Comparison of ENCODE assay signal across 22 cellular contexts in genomic region chr4:115121351-115122043, GRCh38. TPM values are rescaled to one million over a fixed set of nuclear protein-coding genes. Genes with fewer than 3 reads are reported as not detected.
"Had no signal": no experiment of that assay in that cellular context is flagged by ENCODE, and none has a peak within 500 bp of the region (broad histone marks: within the 10 kb centered on the region; RNA-seq: fewer than 3 reads in every experiment).

No MANE protein-coding gene starts in this region.

- H3K4me3 ChIP-seq: breast epithelium, right atrium auricular region, thyroid gland had no signal

- H3K36me3 Mint-ChIP-seq: activated CD4-positive, alpha-beta memory T cell treated with anti-CD3 and anti-CD28 coated beads for 36 hours; activated CD8-positive, alpha-beta memory T cell treated with anti-CD3 and anti-CD28 coated beads, Interleukin-2, amount 10 ng/mL, durations not matched to agents 7 days and 5 days; naive thymus-derived CD8-positive, alpha-beta T cell; stimulated activated naive B cell treated with anti-CD40 and anti-IgM and Interleukin-4, amounts not matched to agents 10 μg/mL and 1 μg/mL and 100 μg/mL, for 72 hours had no signal

- H3K9me3 Mint-ChIP-seq: activated CD4-positive, alpha-beta memory T cell treated with anti-CD3 and anti-CD28 coated beads for 36 hours; activated T-helper 2 cell treated with anti-CD3 and anti-CD28 coated beads, Interferon-gamma antibody, Interleukin-2, Interleukin-4, amounts not matched to agents 10 μg/mL and 5 μg/mL and 100 μg/mL, durations not matched to agents 14 hours and 24 hours and 36 hours; effector memory CD8-positive, alpha-beta T cell; stimulated activated naive B cell treated with anti-CD40 and anti-IgM and Interleukin-4, amounts not matched to agents 10 μg/mL and 1 μg/mL and 100 μg/mL, for 72 hours had no signal

- H3K4me1 ChIP-seq: breast epithelium, right atrium auricular region had no signal

- H3K27ac Mint-ChIP-seq: activated CD4-positive, alpha-beta memory T cell treated with anti-CD3 and anti-CD28 coated beads for 36 hours; activated CD8-positive, alpha-beta memory T cell treated with anti-CD3 and anti-CD28 coated beads, Interleukin-2, amount 10 ng/mL, durations not matched to agents 7 days and 5 days; activated naive CD4-positive, alpha-beta T cell treated with anti-CD3 and anti-CD28 coated beads for 36 hours; activated naive CD8-positive, alpha-beta T cell treated with anti-CD3 and anti-CD28 coated beads, Interleukin-2, amount 50 U/mL, for 24 hours; activated T-helper 2 cell treated with anti-CD3 and anti-CD28 coated beads, Interferon-gamma antibody, Interleukin-2, Interleukin-4, amounts not matched to agents 10 μg/mL and 5 μg/mL and 100 μg/mL, durations not matched to agents 14 hours and 24 hours and 36 hours; effector memory CD8-positive, alpha-beta T cell; naive thymus-derived CD8-positive, alpha-beta T cell; stimulated activated naive B cell treated with anti-CD40 and anti-IgM and Interleukin-4, amounts not matched to agents 10 μg/mL and 1 μg/mL and 100 μg/mL, for 72 hours had no signal

- DNase-seq: activated CD4-positive, alpha-beta memory T cell treated with anti-CD3 and anti-CD28 coated beads for 36 hours; activated CD8-positive, alpha-beta memory T cell treated with anti-CD3 and anti-CD28 coated beads, Interleukin-2, amount 10 ng/mL, durations not matched to agents 7 days and 5 days; activated naive CD4-positive, alpha-beta T cell treated with anti-CD3 and anti-CD28 coated beads for 36 hours; activated naive CD8-positive, alpha-beta T cell treated with anti-CD3 and anti-CD28 coated beads, Interleukin-2, amount 50 U/mL, for 24 hours; activated T-cell treated with anti-CD3 and anti-CD28 coated beads, Interleukin-2, amount 50 U/mL, for 1 hour; aorta; dermis blood vessel endothelial cell; effector memory CD8-positive, alpha-beta T cell; foreskin melanocyte; head of caudate nucleus; kidney glomerular epithelial cell; left ventricle myocardium superior; mesenchymal stem cell; naive thymus-derived CD8-positive, alpha-beta T cell; posterior cingulate gyrus; stimulated activated CD4-positive, alpha-beta T cell treated with anti-CD3 and anti-CD28 coated beads, Interleukin-2, amount 100 ng/mL, for 48 hours; stimulated activated naive B cell treated with anti-CD40 and anti-IgM and Interleukin-4, amounts not matched to agents 10 μg/mL and 1 μg/mL and 100 μg/mL, for 72 hours; thyroid gland; WERI-Rb-1 had no signal

- H3K36me3 ChIP-seq: breast epithelium, right atrium auricular region, thyroid gland, WERI-Rb-1 had no signal

- H3K27me3 Mint-ChIP-seq: activated CD4-positive, alpha-beta memory T cell treated with anti-CD3 and anti-CD28 coated beads for 36 hours; activated CD8-positive, alpha-beta memory T cell treated with anti-CD3 and anti-CD28 coated beads, Interleukin-2, amount 10 ng/mL, durations not matched to agents 7 days and 5 days; activated naive CD8-positive, alpha-beta T cell treated with anti-CD3 and anti-CD28 coated beads, Interleukin-2, amount 50 U/mL, for 24 hours; effector memory CD8-positive, alpha-beta T cell; naive thymus-derived CD8-positive, alpha-beta T cell; stimulated activated naive B cell treated with anti-CD40 and anti-IgM and Interleukin-4, amounts not matched to agents 10 μg/mL and 1 μg/mL and 100 μg/mL, for 72 hours had no signal

- ATAC-seq: activated CD8-positive, alpha-beta memory T cell treated with anti-CD3 and anti-CD28 coated beads, Interleukin-2, amount 10 ng/mL, durations not matched to agents 7 days and 5 days; activated naive CD8-positive, alpha-beta T cell treated with anti-CD3 and anti-CD28 coated beads, Interleukin-2, amount 50 U/mL, for 24 hours; effector memory CD8-positive, alpha-beta T cell; left ventricle myocardium superior; naive thymus-derived CD8-positive, alpha-beta T cell; stimulated activated naive B cell treated with anti-CD40 and anti-IgM and Interleukin-4, amounts not matched to agents 10 μg/mL and 1 μg/mL and 100 μg/mL, for 72 hours had no signal

- H3K9me3 ChIP-seq: breast epithelium, right atrium auricular region, thyroid gland had no signal

- H3K4me3 Mint-ChIP-seq: activated CD4-positive, alpha-beta memory T cell treated with anti-CD3 and anti-CD28 coated beads for 36 hours; activated CD8-positive, alpha-beta memory T cell treated with anti-CD3 and anti-CD28 coated beads, Interleukin-2, amount 10 ng/mL, durations not matched to agents 7 days and 5 days; activated naive CD4-positive, alpha-beta T cell treated with anti-CD3 and anti-CD28 coated beads for 36 hours; activated naive CD8-positive, alpha-beta T cell treated with anti-CD3 and anti-CD28 coated beads, Interleukin-2, amount 50 U/mL, for 24 hours; effector memory CD8-positive, alpha-beta T cell; naive thymus-derived CD8-positive, alpha-beta T cell; stimulated activated naive B cell treated with anti-CD40 and anti-IgM and Interleukin-4, amounts not matched to agents 10 μg/mL and 1 μg/mL and 100 μg/mL, for 72 hours had no signal

- H3K4me1 Mint-ChIP-seq: activated CD8-positive, alpha-beta memory T cell treated with anti-CD3 and anti-CD28 coated beads, Interleukin-2, amount 10 ng/mL, durations not matched to agents 7 days and 5 days; activated naive CD8-positive, alpha-beta T cell treated with anti-CD3 and anti-CD28 coated beads, Interleukin-2, amount 50 U/mL, for 24 hours; naive thymus-derived CD8-positive, alpha-beta T cell; stimulated activated naive B cell treated with anti-CD40 and anti-IgM and Interleukin-4, amounts not matched to agents 10 μg/mL and 1 μg/mL and 100 μg/mL, for 72 hours had no signal

- H3K27ac ChIP-seq: breast epithelium, right atrium auricular region, thyroid gland, WERI-Rb-1 had no signal

- H3K27me3 ChIP-seq: breast epithelium, right atrium auricular region, thyroid gland had no signal

RNA-seq across cellular contexts. Expression of gene NDST4, which starts 8.1 kb away (rescaled TPM):
- total RNA-seq: activated CD4-positive, alpha-beta memory T cell treated with anti-CD3 and anti-CD28 coated beads for 36 hours; activated CD8-positive, alpha-beta memory T cell treated with anti-CD3 and anti-CD28 coated beads, Interleukin-2, amount 10 ng/mL, durations not matched to agents 7 days and 5 days; activated naive CD4-positive, alpha-beta T cell treated with anti-CD3 and anti-CD28 coated beads for 36 hours; activated T-helper 2 cell treated with anti-CD3 and anti-CD28 coated beads, Interferon-gamma antibody, Interleukin-2, Interleukin-4, amounts not matched to agents 10 μg/mL and 5 μg/mL and 100 μg/mL, durations not matched to agents 14 hours and 24 hours and 36 hours; aorta; breast epithelium; dermis blood vessel endothelial cell; left ventricle myocardium superior; naive thymus-derived CD8-positive, alpha-beta T cell; right atrium auricular region had no signal
- polyA plus RNA-seq: aorta; naive thymus-derived CD8-positive, alpha-beta T cell had no signal
